ENCODE assay signal across 13 cellular contexts in genomic region chr15:84681822-84682221, GRCh38. TPM values are rescaled to one million over a fixed set of nuclear protein-coding genes. Genes with fewer than 3 reads are reported as not detected.
DNase-seq lines count a peak whose midpoint lies in the region; ATAC-seq, FAIRE-seq and TF ChIP-seq lines count a peak whose summit lies in the region.
"Had no signal": no experiment of that assay in that cellular context is flagged by ENCODE, and none has a peak within 500 bp of the region (broad histone marks: within the 10 kb centered on the region; RNA-seq: fewer than 3 reads in every experiment).

No MANE protein-coding gene starts in this region.

- no peak for TF ChIP-seq CTCF in endothelial cell of umbilical vein (IDR thresholded peaks at IDR 0.05; ENCODE audit: extremely low read depth in 1 of 2, insufficient read depth in 1 of 2, low read depth in 1 of 2, low read length in 2 of 2)

- dilution Hi-C loops in endothelial cell of umbilical vein (cut with MboI; ENCODE audit: extremely low pct_ligation_motif_present, low sequenced_read_pairs) = no loop called here

- H3K9me1 ChIP-seq in endothelial cell of umbilical vein (replicated peaks; ENCODE audit: control insufficient read depth, extremely low read depth, insufficient read depth, low read length) = no peaks in the 10 kb centered on the region

- H3K4me1 Mint-ChIP-seq in stimulated activated effector memory CD8-positive, alpha-beta T cell treated with anti-CD3 and anti-CD28 coated beads, Interleukin-12 subunit alpha, Interleukin-12 subunit beta, amount 100 ng/mL, for 72 hours = peaks cover 16% of the 10 kb centered on the region
- H3K4me1 Mint-ChIP-seq: nephron had no signal

- H3K9me3 ChIP-seq in endothelial cell of umbilical vein (replicated peaks; ENCODE audit: control insufficient read depth, insufficient read depth, low read length) = no peaks in the 10 kb centered on the region

- BruUV-seq in endothelial cell of umbilical vein (replicated peaks; lab: Mats Ljungman, UMichigan) = no TSS peak

- no peak for FAIRE-seq in endothelial cell of umbilical vein (lab: Jason Lieb, UNC)

- no peaks in the 10 kb centered on the region for H3K27me3 ChIP-seq in endothelial cell of umbilical vein (ENCODE audit: control insufficient read depth in 2 of 2, insufficient read depth in 2 of 2, low read length in 2 of 2)

- no peak overlapping the region for H3K9ac ChIP-seq in endothelial cell of umbilical vein (replicated peaks; ENCODE audit: extremely low read depth, insufficient read depth, low read length)

- POLR2A ChIA-PET in endothelial cell of umbilical vein (lab: Charles Lee) = interaction anchor here (1.0 kb wide), 1 partner anchor 34 kb away, joined by 3 read pairs; the partner anchor contains the start of gene SEC11A

- H3K4me2 ChIP-seq in endothelial cell of umbilical vein (ENCODE audit: insufficient read depth, low read length) = no peak overlapping the region

- H3K36me3 ChIP-seq in endothelial cell of umbilical vein (ENCODE audit: control insufficient read depth in 2 of 2, extremely low read depth in 1 of 2, insufficient read depth in 2 of 2, low read length in 2 of 2) = peaks cover 7 to 8% of the 10 kb centered on the region in 2 experiments

- H3K9me3 Mint-ChIP-seq in stimulated activated effector memory CD8-positive, alpha-beta T cell treated with anti-CD3 and anti-CD28 coated beads, Interleukin-12 subunit alpha, Interleukin-12 subunit beta, amount 100 ng/mL, for 72 hours = no peaks in the 10 kb centered on the region
- H3K9me3 Mint-ChIP-seq: nephron had no signal

- TF ChIP-seq POLR2A in endothelial cell of umbilical vein (IDR thresholded peaks at IDR 0.05; ENCODE audit: low read depth, low read length) = no peak

- peak; percentile 32 for DNase-seq in activated T-cell treated with anti-CD3 and anti-CD28 coated beads, Interleukin-2, amount 50 U/mL, for 1 hour
- DNase-seq in activated T-cell treated with anti-CD3 and anti-CD28 coated beads for 4 hours (no peak), endothelial cell of umbilical vein (ENCODE audit: low read depth, low spot score) (peak; percentile 18), nucleus accumbens (lab: John Stamatoyannopoulos, UW) (no peak), iPS-NIHi7 (ENCODE audit: extremely low spot score) (no peak), NCI-H1105 treated with DMSO at 0.1 percent for 48 hours (lab: John Stamatoyannopoulos, UW) (no peak)
- peak; percentile 45 to 47 for DNase-seq in activated CD4-positive, alpha-beta T cell treated with anti-CD3 and anti-CD28 coated beads, Interleukin-2, amount 50 U/mL, for 4 hours
- DNase-seq in stimulated activated effector memory CD8-positive, alpha-beta T cell treated with anti-CD3 and anti-CD28 coated beads, Interleukin-12 subunit alpha, Interleukin-12 subunit beta, amount 100 ng/mL, for 72 hours (ENCODE audit: low spot score in 2 of 2) = peak in 1 of 2 donors; percentile 43
- DNase-seq: cerebellar nuclear complex, hypothalamus, NCI-H1105, PC-3 had no signal

- H3K79me2 ChIP-seq in endothelial cell of umbilical vein (ENCODE audit: control insufficient read depth, insufficient read depth, low read length) = peaks cover 7% of the 10 kb centered on the region

- peaks cover 100% of the 10 kb centered on the region for H3K36me3 Mint-ChIP-seq in stimulated activated effector memory CD8-positive, alpha-beta T cell treated with anti-CD3 and anti-CD28 coated beads, Interleukin-12 subunit alpha, Interleukin-12 subunit beta, amount 100 ng/mL, for 72 hours

- intact Hi-C loops in endothelial cell of umbilical vein (cut with micrococcal nuclease) = loop anchor here (2.0 kb wide), 1 partner anchor 15 kb away; no protein-coding TSS in a partner anchor

- H3K27ac ChIP-seq in endothelial cell of umbilical vein (ENCODE audit: insufficient read depth, low read depth, low read length) = no peak overlapping the region

- no peak overlapping the region for H2AFZ ChIP-seq in endothelial cell of umbilical vein (ENCODE audit: low read depth, low read length)

- H3K4me1 ChIP-seq in endothelial cell of umbilical vein (ENCODE audit: control insufficient read depth, extremely low read depth, insufficient read depth, low read length) = peaks cover 6% of the 10 kb centered on the region

- no peak overlapping the region for H3K4me3 ChIP-seq in endothelial cell of umbilical vein (replicated peaks in 1 of 3; ENCODE audit: insufficient read depth in 1 of 3, low read depth in 1 of 3, low read length in 3 of 3)

- no peaks in the 10 kb centered on the region for H4K20me1 ChIP-seq in endothelial cell of umbilical vein (replicated peaks; ENCODE audit: control insufficient read depth, extremely low read depth, insufficient read depth, low read length)

- peak; percentile 93 for ATAC-seq in stimulated activated effector memory CD8-positive, alpha-beta T cell treated with anti-CD3 and anti-CD28 coated beads, Interleukin-12 subunit alpha, Interleukin-12 subunit beta, amount 100 ng/mL, for 72 hours
- ATAC-seq: PC-3 had no signal

- no peak overlapping the region for H3K4me3 Mint-ChIP-seq in stimulated activated effector memory CD8-positive, alpha-beta T cell treated with anti-CD3 and anti-CD28 coated beads, Interleukin-12 subunit alpha, Interleukin-12 subunit beta, amount 100 ng/mL, for 72 hours
- H3K4me3 Mint-ChIP-seq: nephron had no signal

- peak overlapping the region; percentile 48 for H3K27ac Mint-ChIP-seq in stimulated activated effector memory CD8-positive, alpha-beta T cell treated with anti-CD3 and anti-CD28 coated beads, Interleukin-12 subunit alpha, Interleukin-12 subunit beta, amount 100 ng/mL, for 72 hours
- H3K27ac Mint-ChIP-seq: nephron had no signal

- CTCF ChIA-PET in endothelial cell of umbilical vein (lab: Charles Lee) = interaction anchor here (1.1 kb wide), 1 partner anchor 27 kb away, joined by 3 read pairs; no protein-coding TSS in a partner anchor

TF ChIP-seq in endothelial cell of umbilical vein, 7 proteins besides CTCF, POLR2A, EP300 and RAD21:
- TF ChIP-seq JUN (IDR thresholded peaks at IDR 0.05; ENCODE audit: borderline replicate concordance, insufficient read depth, insufficient read length, low read depth) = no peak
TF ChIP-seq in endothelial cell of umbilical vein: peak in this region for 0.

RNA-seq across cellular contexts. Expression of gene NMB, which starts 23.8 kb away (rescaled TPM):
- 9.6 and 9.8 TPM in 2 replicates for total RNA-seq in endothelial cell of umbilical vein
- 7.8 and 10.3 TPM in 2 replicates for polyA plus RNA-seq in endothelial cell of umbilical vein
- 5.2 and 6.7 TPM in 2 replicates for polyA plus RNA-seq in endothelial cell of umbilical vein (2011; cell fraction: cytosol; rRNA removed)
- polyA plus RNA-seq in endothelial cell of umbilical vein (2011; cell fraction: nucleus; rRNA removed) = 1.8 and 2.0 TPM in 2 replicates
- polyA plus RNA-seq in endothelial cell of umbilical vein (2012) = 5.2 and 7.0 TPM in 2 replicates
- 0.45 and 1.4 TPM in 2 replicates for polyA minus RNA-seq in endothelial cell of umbilical vein
- polyA minus RNA-seq in endothelial cell of umbilical vein (2011; cell fraction: cytosol; rRNA and poly(A)+ RNA removed) = not detected
- 0.63 and 0.91 TPM in 2 replicates for polyA minus RNA-seq in endothelial cell of umbilical vein (2011; cell fraction: nucleus; rRNA and poly(A)+ RNA removed)

RNA-seq across cellular contexts. Expression of gene WDR73, which starts 27.7 kb away (rescaled TPM):
- 28.2 and 29.1 TPM in 2 replicates for total RNA-seq in endothelial cell of umbilical vein
- polyA plus RNA-seq in endothelial cell of umbilical vein = 25.6 and 29.0 TPM in 2 replicates
- 19.0 and 19.9 TPM in 2 replicates for polyA plus RNA-seq in endothelial cell of umbilical vein (2011; cell fraction: cytosol; rRNA removed)
- polyA plus RNA-seq in endothelial cell of umbilical vein (2011; cell fraction: nucleus; rRNA removed) = 73.5 and 76.7 TPM in 2 replicates
- 12.9 and 21.8 TPM in 2 replicates for polyA plus RNA-seq in endothelial cell of umbilical vein (2012)
- polyA minus RNA-seq in endothelial cell of umbilical vein = 31.8 and 40.5 TPM in 2 replicates
- 19.7 TPM for polyA minus RNA-seq in endothelial cell of umbilical vein (2011; cell fraction: cytosol; rRNA and poly(A)+ RNA removed)
- 24.3 and 36.3 TPM in 2 replicates for polyA minus RNA-seq in endothelial cell of umbilical vein (2011; cell fraction: nucleus; rRNA and poly(A)+ RNA removed)

RNA-seq across cellular contexts. Expression of gene SEC11A, which starts 34.1 kb away (rescaled TPM):
- total RNA-seq in endothelial cell of umbilical vein = 192 and 204 TPM in 2 replicates
- polyA plus RNA-seq in endothelial cell of umbilical vein = 165 and 189 TPM in 2 replicates
- polyA plus RNA-seq in endothelial cell of umbilical vein (2011; cell fraction: cytosol; rRNA removed) = 127 and 147 TPM in 2 replicates
- polyA plus RNA-seq in endothelial cell of umbilical vein (2011; cell fraction: nucleus; rRNA removed) = 32.0 and 60.2 TPM in 2 replicates
- polyA plus RNA-seq in endothelial cell of umbilical vein (2012) = 226 and 235 TPM in 2 replicates
- 127 and 165 TPM in 2 replicates for polyA minus RNA-seq in endothelial cell of umbilical vein
- 75.3 TPM for polyA minus RNA-seq in endothelial cell of umbilical vein (2011; cell fraction: cytosol; rRNA and poly(A)+ RNA removed)
- polyA minus RNA-seq in endothelial cell of umbilical vein (2011; cell fraction: nucleus; rRNA and poly(A)+ RNA removed) = 16.4 and 22.4 TPM in 2 replicates

Comparison
In these comparisons a context has a peak if more than half of its experiments do, and no peak if none do; other contexts are left out.
1. DNase-seq: peak in activated T-cell treated with anti-CD3 and anti-CD28 coated beads, Interleukin-2, amount 50 U/mL, for 1 hour (single experiment), activated CD4-positive, alpha-beta T cell treated with anti-CD3 and anti-CD28 coated beads, Interleukin-2, amount 50 U/mL, for 4 hours (2 of 2) and endothelial cell of umbilical vein (single experiment); none in activated T-cell treated with anti-CD3 and anti-CD28 coated beads for 4 hours (single experiment), nucleus accumbens (0 of 56), iPS-NIHi7 (single experiment) and NCI-H1105 treated with DMSO at 0.1 percent for 48 hours (single experiment).